Comparison of ENCODE assay signal across 30 cellular contexts in the genomic region with DNA sequence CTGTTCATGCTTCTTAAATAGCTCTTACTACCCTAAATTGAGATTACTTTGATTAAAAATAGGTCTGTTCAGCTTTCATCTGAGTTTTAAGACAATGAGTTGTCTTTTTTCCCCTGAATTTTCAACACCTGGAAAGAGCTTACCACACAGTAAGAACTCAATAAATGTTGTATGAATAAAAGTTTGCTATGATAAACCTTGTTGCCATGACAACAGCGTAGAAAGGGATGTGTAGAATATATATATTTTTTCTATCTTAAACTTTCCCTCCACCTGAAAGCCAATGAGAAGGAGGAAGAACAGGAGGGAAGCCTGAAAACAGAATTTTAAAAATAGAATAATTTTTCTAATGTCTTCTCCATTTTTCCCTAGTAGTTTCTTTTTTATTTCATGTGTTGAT. TPM values are rescaled to one million over a fixed set of nuclear protein-coding genes. Genes with fewer than 3 reads are reported as not detected.
DNase-seq lines count a peak whose midpoint lies in the region; ATAC-seq, FAIRE-seq and TF ChIP-seq lines count a peak whose summit lies in the region.
"Had no signal": no experiment of that assay in that cellular context is flagged by ENCODE, and none has a peak within 500 bp of the region (broad histone marks: within the 10 kb centered on the region; RNA-seq: fewer than 3 reads in every experiment).

No MANE protein-coding gene starts in this region.

- H3K27me3 ChIP-seq in HepG2 (ENCODE audit: control insufficient read depth in 1 of 2, insufficient read depth in 2 of 2, low read length in 2 of 2): no peaks in the 10 kb centered on the region
- no peaks in the 10 kb centered on the region for H3K27me3 ChIP-seq in right lobe of liver
- no peaks in the 10 kb centered on the region for H3K27me3 ChIP-seq in neutrophil
- H3K27me3 ChIP-seq in naive thymus-derived CD4-positive, alpha-beta T cell (ENCODE audit: control insufficient read depth in 2 of 2, insufficient read depth in 2 of 2, low read length in 2 of 2): no peaks in the 10 kb centered on the region
- H3K27me3 ChIP-seq in hepatocyte: no peaks in the 10 kb centered on the region

- H3K9me3 ChIP-seq in HepG2 (ENCODE audit: low read length) (no peaks in the 10 kb centered on the region), right lobe of liver (no peaks in the 10 kb centered on the region), neutrophil (no peaks in the 10 kb centered on the region), hepatocyte (ENCODE audit: low read depth) (no peaks in the 10 kb centered on the region)
- H3K9me3 ChIP-seq in naive thymus-derived CD4-positive, alpha-beta T cell (ENCODE audit: control insufficient read depth in 2 of 3, low read length in 3 of 3): no peaks in the 10 kb centered on the region
- H3K9me3 ChIP-seq: mucosa of descending colon had no signal

- no peak for FAIRE-seq in HepG2 (lab: Jason Lieb, UNC)
- FAIRE-seq: A204.1, urothelium cell line had no signal

- TF ChIP-seq EP300 in HepG2 (IDR thresholded peaks at IDR 0.05; ENCODE audit: low read depth in 2 of 2, low read length in 2 of 2) (no peak), HepG2 (CRISPR knock-in tag; IDR thresholded peaks at IDR 0.05; ENCODE audit: borderline replicate concordance) (no peak)

- no peak overlapping the region for H3K9ac ChIP-seq in HepG2 (ENCODE audit: insufficient read depth, low read depth, low read length)

- H3K27me3 Mint-ChIP-seq in naive thymus-derived CD4-positive, alpha-beta T cell: peaks cover 10 to 32% (median 19%) of the 10 kb centered on the region in 5 donors

- TF ChIP-seq CTCF in HepG2 (CRISPR knock-in tag; IDR thresholded peaks at IDR 0.05): no peak
- TF ChIP-seq CTCF in right lobe of liver (IDR thresholded peaks at IDR 0.05): no peak
- TF ChIP-seq CTCF in neutrophil (IDR thresholded peaks at IDR 0.05): no peak
- TF ChIP-seq CTCF in hepatocyte (IDR thresholded peaks at IDR 0.05; ENCODE audit: poor library complexity): no peak

- H3K36me3 Mint-ChIP-seq in naive thymus-derived CD4-positive, alpha-beta T cell: peaks cover 0 to 18% (median 8%) of the 10 kb centered on the region in 5 donors

- peaks cover 5 to 13% (median 8%) of the 10 kb centered on the region in 7 donors for H3K4me1 Mint-ChIP-seq in naive thymus-derived CD4-positive, alpha-beta T cell
- H3K4me1 Mint-ChIP-seq: nephron had no signal

- no peaks in the 10 kb centered on the region for H3K79me2 ChIP-seq in HepG2 (ENCODE audit: insufficient read depth, low read length)
- no peaks in the 10 kb centered on the region for H3K79me2 ChIP-seq in hepatocyte

- H3K36me3 ChIP-seq in HepG2 (replicated peaks in 1 of 2; ENCODE audit: control insufficient read depth in 1 of 2, insufficient read depth in 2 of 2, low read length in 2 of 2) (no peaks in the 10 kb centered on the region), right lobe of liver (no peaks in the 10 kb centered on the region), neutrophil (no peaks in the 10 kb centered on the region), hepatocyte (replicated peaks; ENCODE audit: insufficient read depth, low read depth) (no peaks in the 10 kb centered on the region)
- no peaks in the 10 kb centered on the region for H3K36me3 ChIP-seq in naive thymus-derived CD4-positive, alpha-beta T cell (ENCODE audit: control insufficient read depth in 2 of 3, insufficient read depth in 3 of 3, low read length in 3 of 3)

- H3K4me2 ChIP-seq in HepG2 (ENCODE audit: low read depth, low read length) (no peak overlapping the region), hepatocyte (no peak overlapping the region)

- H4K20me1 ChIP-seq in HepG2 (ENCODE audit: insufficient read depth, low read length) (no peaks in the 10 kb centered on the region), hepatocyte (ENCODE audit: insufficient read depth, poor library complexity, severe bottlenecking) (no peaks in the 10 kb centered on the region)

- H2AFZ ChIP-seq in HepG2 (ENCODE audit: low read length): no peak overlapping the region
- no peak overlapping the region for H2AFZ ChIP-seq in hepatocyte

- no peak overlapping the region for H3K27ac ChIP-seq in HepG2 (ENCODE audit: extremely low read length, insufficient read depth, low read length)
- peak overlapping the region in 1 of 3 donors; percentile 20 for H3K27ac ChIP-seq in right lobe of liver
- peak overlapping the region; percentile 9 for H3K27ac ChIP-seq in caudate nucleus (ENCODE audit: low read depth, low read length)
- H3K27ac ChIP-seq in neutrophil: peak overlapping the region; percentile 94
- H3K27ac ChIP-seq in naive thymus-derived CD4-positive, alpha-beta T cell (ENCODE audit: low read depth, low read length): no peak overlapping the region
- H3K27ac ChIP-seq in hepatocyte: no peak overlapping the region

- H3K4me1 ChIP-seq in HepG2 (ENCODE audit: insufficient read depth, low read length) (peaks cover 55% of the 10 kb centered on the region), right lobe of liver (peaks cover 0 to 19% (median 8%) of the 10 kb centered on the region in 4 donors), neutrophil (ENCODE audit: control insufficient read depth in 1 of 2, insufficient read depth in 1 of 2, low read depth in 1 of 2, low read length in 1 of 2) (peaks cover 64 to 65% of the 10 kb centered on the region in 2 experiments), hepatocyte (ENCODE audit: insufficient read depth) (no peaks in the 10 kb centered on the region)
- H3K4me1 ChIP-seq in naive thymus-derived CD4-positive, alpha-beta T cell (ENCODE audit: control insufficient read depth in 2 of 2, insufficient read depth in 2 of 2, low read length in 2 of 2): no peaks in the 10 kb centered on the region

- TF ChIP-seq RAD21 in HepG2 (CRISPR knock-in tag; IDR thresholded peaks at IDR 0.05): no peak

- WGBS in HepG2 (ENCODE audit: low lambda C conversion rate): 100% methylated on average over 1 of the region's 1 CpG
- WGBS in right lobe of liver (ENCODE audit: insufficient coverage, low coverage, low lambda C conversion rate, missing lambda C conversion rate): 75% methylated on average over 1 of the region's 1 CpG
- 98% methylated on average over 1 of the region's 1 CpG for WGBS in hepatocyte (ENCODE audit: low lambda C conversion rate, missing lambda C conversion rate)

- H3K4me3 Mint-ChIP-seq in naive thymus-derived CD4-positive, alpha-beta T cell: no peak overlapping the region
- H3K4me3 Mint-ChIP-seq: activated naive CD8-positive, alpha-beta T cell; CD4-positive, alpha-beta T cell; nephron; T-cell had no signal

- POLR2A ChIA-PET in HepG2 (lab: Yijun Ruan, JAX): no interaction called here
- POLR2A ChIA-PET in naive thymus-derived CD4-positive, alpha-beta T cell (lab: Charles Lee): no interaction called here

- no peak for ATAC-seq in HepG2
- ATAC-seq in right lobe of liver: no peak
- ATAC-seq in HG03280 (IDR thresholded peaks at IDR 0.05; ENCODE audit: unreplicated experiment): no peak
- ATAC-seq in naive thymus-derived CD4-positive, alpha-beta T cell: no peak
- ATAC-seq: mucosa of descending colon, T-cell had no signal

- intact Hi-C loops in HepG2 (cut with micrococcal nuclease; ENCODE audit: unreplicated experiment): no loop called here
- intact Hi-C loops in right lobe of liver (cut with DNase I): no loop called here
- intact Hi-C loops in naive thymus-derived CD4-positive, alpha-beta T cell (cut with micrococcal nuclease): no loop called here

- H3K4me3 ChIP-seq in HepG2 (replicated peaks in 1 of 3; ENCODE audit: insufficient read depth in 1 of 3, low read depth in 2 of 3, low read length in 3 of 3) (no peak overlapping the region), right lobe of liver (no peak overlapping the region), neutrophil (ENCODE audit: low read depth in 1 of 2, low read length in 1 of 2) (peak overlapping the region; percentile 53 to 55), hepatocyte (no peak overlapping the region)
- H3K4me3 ChIP-seq in naive thymus-derived CD4-positive, alpha-beta T cell (ENCODE audit: low read length): no peak overlapping the region
- H3K4me3 ChIP-seq: lung, mucosa of descending colon, skin epidermis had no signal

- DNase-seq in HepG2 (ENCODE audit: low spot score) (no peak), right lobe of liver (no peak), caudate nucleus (lab: John Stamatoyannopoulos, UW) (peak in 1 of 61 donors; percentile 12), iPS-NIHi11 (ENCODE audit: low spot score) (no peak), hepatocyte (ENCODE audit: low spot score) (no peak)
- no peak for DNase-seq in naive thymus-derived CD4-positive, alpha-beta T cell
- DNase-seq: activated CD4-positive, alpha-beta T cell treated with anti-CD3 and anti-CD28 coated beads, Interleukin-2, amount 50 U/mL, for 1 hour; activated effector memory CD4-positive, alpha-beta T cell treated with Interleukin-2 at 50 U/mL for 16 hours; activated T-cell treated with anti-CD3 and anti-CD28 coated beads, Interleukin-2, amount 50 U/mL, for 1 hour; CD4-positive, alpha-beta T cell; erythroblast; head of caudate nucleus; kidney glomerular epithelial cell; mucosa of descending colon; NCI-H1105 treated with DMSO at 0.1 percent for 48 hours; NCI-H1930; NCI-H2171 treated with DMSO at 0.1 percent for 48 hours; NCI-H510A treated with DMSO at 0.1 percent for 48 hours; stimulated activated naive CD4-positive, alpha-beta T cell; T-cell had no signal

- no peak for TF ChIP-seq POLR2A in HepG2 (IDR thresholded peaks at IDR 0.05; ENCODE audit: insufficient read depth in 1 of 2, low read depth in 2 of 2, low read length in 2 of 2)
- no peak for TF ChIP-seq POLR2A in right lobe of liver (IDR thresholded peaks at IDR 0.05)

- no TSS peak for BruUV-seq in HepG2 (replicated peaks; lab: Mats Ljungman, UMichigan)

- H3K9me3 Mint-ChIP-seq in naive thymus-derived CD4-positive, alpha-beta T cell: peaks cover 0 to 3% (median 0%) of the 10 kb centered on the region in 11 donors
- H3K9me3 Mint-ChIP-seq: CD4-positive, alpha-beta T cell; nephron; T-cell had no signal

- in situ Hi-C loops in HepG2 (cut with HindIII; ENCODE audit: extremely low pct_ligation_motif_present, low pct_unique_long_range_greater_than_20kb): no loop called here

- CTCF ChIA-PET in HepG2 (lab: Yijun Ruan, JAX; ENCODE audit: low intra/inter-chr PET ratio, low total read pairs): no interaction called here
- CTCF ChIA-PET in naive thymus-derived CD4-positive, alpha-beta T cell (lab: Charles Lee): no interaction called here

- no peak overlapping the region for H3K27ac Mint-ChIP-seq in naive thymus-derived CD4-positive, alpha-beta T cell
- H3K27ac Mint-ChIP-seq: activated naive CD8-positive, alpha-beta T cell; CD4-positive, alpha-beta T cell; nephron; T-cell had no signal

- H3K9me2 ChIP-seq in hepatocyte (replicated peaks; ENCODE audit: insufficient read depth): no peaks in the 10 kb centered on the region

RNA-seq across cellular contexts. Expression of gene IL18, which starts 3.4 kb away (rescaled TPM):
- total RNA-seq in HepG2 (2016; rRNA removed; fragmentation: Illumina TruSeq; extraction: Trizol) (0.89 and 1.4 TPM in 2 replicates), right lobe of liver (1 to 10 TPM; 2.7 to 7.2 (median 4.4) TPM), hepatocyte (9.4 and 10.3 TPM in 2 replicates)
- 0.30 and 0.44 TPM in 2 replicates for total RNA-seq in HepG2 (2016; cell fraction: cytosol; rRNA removed; fragmentation: Illumina TruSeq; extraction: Trizol; ENCODE audit: low read depth)
- 1.4 TPM in 2 replicates for total RNA-seq in HepG2 (2016; cell fraction: insoluble cytoplasmic fraction; rRNA removed; fragmentation: Illumina TruSeq; extraction: Trizol)
- total RNA-seq in HepG2 (2016; cell fraction: membrane; rRNA removed; fragmentation: Illumina TruSeq; extraction: Trizol): 0.72 and 0.74 TPM in 2 replicates
- total RNA-seq in HepG2 (2016; cell fraction: nucleus; rRNA removed; fragmentation: Illumina TruSeq; extraction: Trizol): 0.66 and 0.75 TPM in 2 replicates
- polyA plus RNA-seq in HepG2 (2011; rRNA removed) (2.7 and 3.6 TPM in 2 replicates), hepatocyte (5.1 and 7.0 TPM in 2 replicates)
- polyA plus RNA-seq in HepG2 (2011; cell fraction: cytosol; rRNA removed): 1.2 and 1.7 TPM in 2 replicates
- 1.4 and 2.7 TPM in 2 replicates for polyA plus RNA-seq in HepG2 (2011; cell fraction: nucleus; rRNA removed)
- polyA plus RNA-seq in HepG2 (2012): 0.31 and 0.44 TPM in 2 replicates
- 0.38 and 0.43 TPM in 2 replicates for polyA plus RNA-seq in HepG2 (2016; cell fraction: cytosol; fragmentation: Illumina TruSeq; extraction: Trizol; ENCODE audit: low read depth)
- 1.1 and 1.3 TPM in 2 replicates for polyA plus RNA-seq in HepG2 (2016; cell fraction: insoluble cytoplasmic fraction; fragmentation: Illumina TruSeq; extraction: Trizol; ENCODE audit: low read depth)
- 0.60 and 1.1 TPM in 2 replicates for polyA plus RNA-seq in HepG2 (2016; cell fraction: membrane; fragmentation: Illumina TruSeq; extraction: Trizol; ENCODE audit: low read depth)
- 1.5 and 2.4 TPM in 2 replicates for polyA plus RNA-seq in HepG2 (2016; cell fraction: nucleus; fragmentation: Illumina TruSeq; extraction: Trizol; ENCODE audit: insufficient read depth, low read depth)
- polyA minus RNA-seq in HepG2 (2011; rRNA and poly(A)+ RNA removed; ENCODE audit: low replicate concordance): 0.50 and 22.8 TPM in 2 replicates
- 0.97 and 1.5 TPM in 2 replicates for polyA minus RNA-seq in HepG2 (2011; cell fraction: cytosol; rRNA and poly(A)+ RNA removed)
- polyA minus RNA-seq in HepG2 (2011; cell fraction: nucleus; rRNA and poly(A)+ RNA removed): 4.1 TPM in 2 replicates
- 1 to 10 TPM in 1 of 5 experiments, under 1 TPM in 3, not detected in 1; 0.32 to 8.3 (median 0.72) TPM for total RNA-seq in naive thymus-derived CD4-positive, alpha-beta T cell
- polyA plus RNA-seq in naive thymus-derived CD4-positive, alpha-beta T cell: not detected

RNA-seq across cellular contexts. Expression of gene TEX12, which starts 6.7 kb away (rescaled TPM):
- total RNA-seq in HepG2 (2016; rRNA removed; fragmentation: Illumina TruSeq; extraction: Trizol): not detected in 2 replicates
- not detected in 2 replicates for total RNA-seq in HepG2 (2016; cell fraction: cytosol; rRNA removed; fragmentation: Illumina TruSeq; extraction: Trizol; ENCODE audit: low read depth)
- total RNA-seq in HepG2 (2016; cell fraction: insoluble cytoplasmic fraction; rRNA removed; fragmentation: Illumina TruSeq; extraction: Trizol): 0.15 TPM in 1 of 2 replicates, not detected in the other
- total RNA-seq in HepG2 (2016; cell fraction: membrane; rRNA removed; fragmentation: Illumina TruSeq; extraction: Trizol): not detected in 2 replicates
- 0.69 TPM in 1 of 2 replicates, not detected in the other for total RNA-seq in HepG2 (2016; cell fraction: nucleus; rRNA removed; fragmentation: Illumina TruSeq; extraction: Trizol)
- not detected in 2 replicates for polyA plus RNA-seq in HepG2 (2011; rRNA removed)
- not detected in 2 replicates for polyA plus RNA-seq in HepG2 (2011; cell fraction: cytosol; rRNA removed)
- polyA plus RNA-seq in HepG2 (2011; cell fraction: nucleus; rRNA removed): 0.19 TPM in 1 of 2 replicates, not detected in the other
- not detected in 2 replicates for polyA plus RNA-seq in HepG2 (2012)
- not detected in 2 replicates for polyA plus RNA-seq in HepG2 (2016; cell fraction: cytosol; fragmentation: Illumina TruSeq; extraction: Trizol; ENCODE audit: low read depth)
- not detected in 2 replicates for polyA plus RNA-seq in HepG2 (2016; cell fraction: insoluble cytoplasmic fraction; fragmentation: Illumina TruSeq; extraction: Trizol; ENCODE audit: low read depth)
- not detected in 2 replicates for polyA plus RNA-seq in HepG2 (2016; cell fraction: membrane; fragmentation: Illumina TruSeq; extraction: Trizol; ENCODE audit: low read depth)
- polyA plus RNA-seq in HepG2 (2016; cell fraction: nucleus; fragmentation: Illumina TruSeq; extraction: Trizol; ENCODE audit: insufficient read depth, low read depth): 1.6 TPM in 1 of 2 replicates, not detected in the other
- polyA minus RNA-seq in HepG2 (2011; rRNA and poly(A)+ RNA removed; ENCODE audit: low replicate concordance): not detected in 2 replicates
- polyA minus RNA-seq in HepG2 (2011; cell fraction: cytosol; rRNA and poly(A)+ RNA removed): not detected in 2 replicates
- polyA minus RNA-seq in HepG2 (2011; cell fraction: nucleus; rRNA and poly(A)+ RNA removed): not detected in 2 replicates
- under 1 TPM in 1 of 6 experiments, not detected in 5; 0.31 TPM for total RNA-seq in right lobe of liver
- under 1 TPM in 3 of 5 experiments, not detected in 2; 0.46 to 0.86 (median 0.80) TPM for total RNA-seq in naive thymus-derived CD4-positive, alpha-beta T cell
- polyA plus RNA-seq in naive thymus-derived CD4-positive, alpha-beta T cell: not detected
- 0.50 and 4.4 TPM in 2 replicates for total RNA-seq in hepatocyte
- not detected in 2 replicates for polyA plus RNA-seq in hepatocyte
- total RNA-seq: HT-29, osteocyte had no signal

RNA-seq across cellular contexts. Expression of gene BCO2, which starts 14.9 kb away (rescaled TPM):
- total RNA-seq in HepG2 (2016; rRNA removed; fragmentation: Illumina TruSeq; extraction: Trizol) (0.38 TPM in 1 of 2 replicates, not detected in the other), right lobe of liver (100 to 1,000 TPM in 2 of 6 experiments, 10 to 100 TPM in 4; 33.3 to 118 (median 75.5) TPM), hepatocyte (23.9 and 30.8 TPM in 2 replicates)
- 0.40 and 1.2 TPM in 2 replicates for total RNA-seq in HepG2 (2016; cell fraction: cytosol; rRNA removed; fragmentation: Illumina TruSeq; extraction: Trizol; ENCODE audit: low read depth)
- total RNA-seq in HepG2 (2016; cell fraction: insoluble cytoplasmic fraction; rRNA removed; fragmentation: Illumina TruSeq; extraction: Trizol): 0.34 and 0.41 TPM in 2 replicates
- 0.52 and 0.62 TPM in 2 replicates for total RNA-seq in HepG2 (2016; cell fraction: membrane; rRNA removed; fragmentation: Illumina TruSeq; extraction: Trizol)
- 0.78 and 0.81 TPM in 2 replicates for total RNA-seq in HepG2 (2016; cell fraction: nucleus; rRNA removed; fragmentation: Illumina TruSeq; extraction: Trizol)
- polyA plus RNA-seq in HepG2 (2011; rRNA removed) (0.58 and 0.67 TPM in 2 replicates), hepatocyte (39.1 and 64.5 TPM in 2 replicates)
- 0.15 and 0.19 TPM in 2 replicates for polyA plus RNA-seq in HepG2 (2011; cell fraction: cytosol; rRNA removed)
- polyA plus RNA-seq in HepG2 (2011; cell fraction: nucleus; rRNA removed): 1.1 and 1.8 TPM in 2 replicates
- polyA plus RNA-seq in HepG2 (2012): 0.72 and 1.4 TPM in 2 replicates
- polyA plus RNA-seq in HepG2 (2016; cell fraction: cytosol; fragmentation: Illumina TruSeq; extraction: Trizol; ENCODE audit: low read depth): not detected in 2 replicates
- 0.40 and 0.53 TPM in 2 replicates for polyA plus RNA-seq in HepG2 (2016; cell fraction: insoluble cytoplasmic fraction; fragmentation: Illumina TruSeq; extraction: Trizol; ENCODE audit: low read depth)
- polyA plus RNA-seq in HepG2 (2016; cell fraction: membrane; fragmentation: Illumina TruSeq; extraction: Trizol; ENCODE audit: low read depth): not detected in 2 replicates
- polyA plus RNA-seq in HepG2 (2016; cell fraction: nucleus; fragmentation: Illumina TruSeq; extraction: Trizol; ENCODE audit: insufficient read depth, low read depth): 2.3 and 2.8 TPM in 2 replicates
- 0.28 and 0.40 TPM in 2 replicates for polyA minus RNA-seq in HepG2 (2011; rRNA and poly(A)+ RNA removed; ENCODE audit: low replicate concordance)
- not detected in 2 replicates for polyA minus RNA-seq in HepG2 (2011; cell fraction: cytosol; rRNA and poly(A)+ RNA removed)
- 2.7 and 4.0 TPM in 2 replicates for polyA minus RNA-seq in HepG2 (2011; cell fraction: nucleus; rRNA and poly(A)+ RNA removed)
- 1 to 10 TPM; 1.5 to 3.8 (median 2.0) TPM for total RNA-seq in naive thymus-derived CD4-positive, alpha-beta T cell
- polyA plus RNA-seq in naive thymus-derived CD4-positive, alpha-beta T cell: under 1 TPM in 1 of 2 donors, not detected in 1; 0.12 TPM

Comparison
In these comparisons a context has a peak if more than half of its experiments do, and no peak if none do; other contexts are left out.
1. H3K27ac ChIP-seq: peak in caudate nucleus (single experiment) and neutrophil (single experiment); none in HepG2 (single experiment), naive thymus-derived CD4-positive, alpha-beta T cell (single experiment) and hepatocyte (single experiment).
2. H3K4me3 ChIP-seq: peak in neutrophil (2 of 2); none in HepG2 (0 of 3), right lobe of liver (0 of 3), naive thymus-derived CD4-positive, alpha-beta T cell (single experiment) and hepatocyte (single experiment).